Comparison of ENCODE assay signal across 8 cellular contexts in genomic region chr3:30548605-30549004, GRCh38. TPM values are rescaled to one million over a fixed set of nuclear protein-coding genes. Genes with fewer than 3 reads are reported as not detected.
A peak's percentile ranks its signal among the peaks of the same experiment; 100 is the strongest.
DNase-seq lines count a peak whose midpoint lies in the region; ATAC-seq and TF ChIP-seq lines count a peak whose summit lies in the region.

No MANE protein-coding gene starts in this region.

- intact Hi-C loops in natural killer cell (cut with micrococcal nuclease), result no loop called here

- H3K36me3 Mint-ChIP-seq in natural killer cell, result no peaks in the 10 kb centered on the region

- H3K9me3 Mint-ChIP-seq in natural killer cell, result no peaks in the 10 kb centered on the region

- no peak overlapping the region for H3K27ac Mint-ChIP-seq in natural killer cell

- H3K36me3 ChIP-seq in ES-I3 (ENCODE audit: insufficient read depth, low read length), result no peaks in the 10 kb centered on the region

- H3K4me3 Mint-ChIP-seq in natural killer cell, result no peak overlapping the region

- H3K9ac ChIP-seq in ES-I3 (ENCODE audit: low read depth, low read length), result 0 out of 2 replicates have a peak overlapping the region, but pooled peaks have one; percentile 30

- no peak for TF ChIP-seq CTCF in natural killer cell (IDR thresholded peaks at IDR 0.05)

- H3K27me3 Mint-ChIP-seq in natural killer cell (ENCODE audit: low read depth in 2 of 2), result no peaks in the 10 kb centered on the region

- DNase-seq in activated T-cell treated with anti-CD3 and anti-CD28 coated beads, Interleukin-2, amount 50 U/mL, for 48 hours, result peak; percentile 67 to 71
- DNase-seq in natural killer cell, result no peak
- DNase-seq in NCI-H526 treated with DMSO at 0.1 percent for 48 hours (lab: John Stamatoyannopoulos, UW), result no peak

- H3K9me3 ChIP-seq in ES-I3 (ENCODE audit: control insufficient read depth, insufficient read depth, low read length), result no peaks in the 10 kb centered on the region

- peak; percentile 67 for ATAC-seq in HG03439 (IDR thresholded peaks at IDR 0.05; ENCODE audit: unreplicated experiment)
- peak; percentile 60 to 76 (median 66) for ATAC-seq in natural killer cell
- no peak for ATAC-seq in HG03571 (IDR thresholded peaks at IDR 0.05; ENCODE audit: unreplicated experiment)
- no peak for ATAC-seq in HG03045 (IDR thresholded peaks at IDR 0.05; ENCODE audit: unreplicated experiment)
- ATAC-seq in HG02852 (IDR thresholded peaks at IDR 0.05; ENCODE audit: unreplicated experiment), result no peak

- H3K4me1 Mint-ChIP-seq in natural killer cell, result no peaks in the 10 kb centered on the region

- H3K4me1 ChIP-seq in ES-I3 (ENCODE audit: insufficient read depth, low read length), result peaks cover 45% of the 10 kb centered on the region

RNA-seq across cellular contexts. Expression of gene TGFBR2, which starts 57.8 kb away (rescaled TPM):
- total RNA-seq in natural killer cell, result 100 to 1,000 TPM in 1 of 3 donors, 10 to 100 TPM in 2; 70.4 to 113 (median 99.3) TPM

Comparison
In these comparisons a context has a peak if more than half of its experiments do, and no peak if none do; other contexts are left out.
1. ATAC-seq: peak in HG03439 (single experiment) and natural killer cell (3 of 3); none in HG03571 (single experiment), HG03045 (single experiment) and HG02852 (single experiment).
2. DNase-seq: peak in activated T-cell treated with anti-CD3 and anti-CD28 coated beads, Interleukin-2, amount 50 U/mL, for 48 hours (2 of 2); none in natural killer cell (single experiment) and NCI-H526 treated with DMSO at 0.1 percent for 48 hours (single experiment).